8 cellular contexts compared by ENCODE assay signal in genomic region chr2:169109502-169110409, GRCh38.
A peak's percentile ranks its signal among the peaks of the same experiment; 100 is the strongest.
DNase-seq lines count a peak whose midpoint lies in the region; ATAC-seq lines count a peak whose summit lies in the region.

No MANE protein-coding gene starts in this region.

- ATAC-seq in activated CD4-positive, CD25-positive, alpha-beta regulatory T cell treated with anti-CD3 and anti-CD28 coated beads, Interleukin-2, amount 50 U/mL, for 24 hours = no peak
- ATAC-seq in HG03354 (IDR thresholded peaks at IDR 0.05; ENCODE audit: poor library complexity, severe bottlenecking, unreplicated experiment) = peak; percentile 80

- DNase-seq in activated CD4-positive, CD25-positive, alpha-beta regulatory T cell (lab: John Stamatoyannopoulos, UW) = peak in 3 of 4 experiments; percentile 11 to 25 (median 22)
- DNase-seq in NCI-H774 (lab: John Stamatoyannopoulos, UW) (peak; percentile 66), epidermal melanocyte (ENCODE audit: insufficient read length, low spot score) (peak; percentile 86), midbrain (lab: John Stamatoyannopoulos, UW) (peak; percentile 84)
- DNase-seq in activated CD8-positive, alpha-beta memory T cell treated with anti-CD3 and anti-CD28 coated beads for 48 hours (ENCODE audit: low read depth in 2 of 3, low spot score in 2 of 3) = peak; percentile 12 to 52 (median 50)
- peak; percentile 44 to 57 for DNase-seq in stimulated activated CD8-positive, alpha-beta memory T cell treated with anti-CD3 and anti-CD28 coated beads, Interleukin-2, amount 100 ng/mL, for 48 hours (ENCODE audit: low read depth in 2 of 2)

Comparison
In these comparisons a context has a peak if more than half of its experiments do, and no peak if none do; other contexts are left out.
1. DNase-seq: peak in every context shown above with its lines; median percentile 86 in epidermal melanocyte; 84 in midbrain; 66 in NCI-H774; 50 in stimulated activated CD8-positive, alpha-beta memory T cell treated with anti-CD3 and anti-CD28 coated beads, Interleukin-2, amount 100 ng/mL, for 48 hours; 50 in activated CD8-positive, alpha-beta memory T cell treated with anti-CD3 and anti-CD28 coated beads for 48 hours; 22 in activated CD4-positive, CD25-positive, alpha-beta regulatory T cell.